In the genomic region with DNA sequence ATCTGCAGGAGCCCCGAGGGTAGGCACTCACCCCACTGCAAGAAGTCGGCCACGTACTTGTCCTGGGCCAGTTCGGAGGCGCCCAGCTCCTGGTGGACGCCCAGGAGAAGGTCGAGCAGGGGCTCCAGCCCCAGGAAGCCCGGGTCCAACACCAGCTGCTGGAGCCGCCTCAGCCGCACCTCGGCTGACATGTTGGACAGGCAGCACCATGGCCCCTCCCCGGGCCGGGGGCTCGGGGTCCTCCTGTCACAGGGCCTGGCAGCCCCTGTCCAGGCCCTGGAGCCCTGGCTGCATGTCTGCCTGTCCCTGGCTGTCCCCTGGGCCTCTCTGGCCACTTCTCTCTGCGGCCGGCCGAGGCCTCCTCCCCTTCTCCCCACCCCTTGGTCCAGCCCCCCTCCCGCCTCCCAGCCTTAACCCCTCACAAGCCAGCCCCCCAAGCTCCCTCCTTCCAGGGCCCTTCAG, we compare ENCODE assay signal across 9 cellular contexts. TPM values are rescaled to one million over a fixed set of nuclear protein-coding genes. Genes with fewer than 3 reads are reported as not detected.
DNase-seq lines count a peak whose midpoint lies in the region; ATAC-seq and TF ChIP-seq lines count a peak whose summit lies in the region.
"Had no signal": no experiment of that assay in that cellular context is flagged by ENCODE, and none has a peak within 500 bp of the region (broad histone marks: within the 10 kb centered on the region; RNA-seq: fewer than 3 reads in every experiment).

A gene with protein sequence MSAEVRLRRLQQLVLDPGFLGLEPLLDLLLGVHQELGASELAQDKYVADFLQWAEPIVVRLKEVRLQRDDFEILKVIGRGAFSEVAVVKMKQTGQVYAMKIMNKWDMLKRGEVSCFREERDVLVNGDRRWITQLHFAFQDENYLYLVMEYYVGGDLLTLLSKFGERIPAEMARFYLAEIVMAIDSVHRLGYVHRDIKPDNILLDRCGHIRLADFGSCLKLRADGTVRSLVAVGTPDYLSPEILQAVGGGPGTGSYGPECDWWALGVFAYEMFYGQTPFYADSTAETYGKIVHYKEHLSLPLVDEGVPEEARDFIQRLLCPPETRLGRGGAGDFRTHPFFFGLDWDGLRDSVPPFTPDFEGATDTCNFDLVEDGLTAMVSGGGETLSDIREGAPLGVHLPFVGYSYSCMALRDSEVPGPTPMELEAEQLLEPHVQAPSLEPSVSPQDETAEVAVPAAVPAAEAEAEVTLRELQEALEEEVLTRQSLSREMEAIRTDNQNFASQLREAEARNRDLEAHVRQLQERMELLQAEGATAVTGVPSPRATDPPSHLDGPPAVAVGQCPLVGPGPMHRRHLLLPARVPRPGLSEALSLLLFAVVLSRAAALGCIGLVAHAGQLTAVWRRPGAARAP (minus strand): TSS at position 329 of the 462 bp plus-strand sequence. CDS start 138 bp downstream, at position 191.

- peak within 1 kb of the TSS; percentile 3 for H2AFZ ChIP-seq in mesenchymal stem cell (ENCODE audit: low read depth, low read length)

- peak within 1 kb of the TSS; percentile 62 for H3K27ac ChIP-seq in caudate nucleus (ENCODE audit: low read depth, low read length)
- peak within 1 kb of the TSS; percentile 92 for H3K27ac ChIP-seq in mesenchymal stem cell (ENCODE audit: low read length, poor library complexity, severe bottlenecking)
- H3K27ac ChIP-seq in tibial artery = peak within 1 kb of the TSS; percentile 92 to 94

- H3K18ac ChIP-seq in mesenchymal stem cell (ENCODE audit: low read depth in 1 of 2, low read length in 2 of 2) = peak within 1 kb of the TSS; percentile 82 to 86

- H2AK5ac ChIP-seq in mesenchymal stem cell (ENCODE audit: low read length, severe bottlenecking) = peak within 1 kb of the TSS; percentile 61

- H3K36me3 ChIP-seq in mesenchymal stem cell (ENCODE audit: control insufficient read depth in 1 of 2, insufficient read depth in 2 of 2, low read depth in 1 of 2, low read length in 2 of 2) (peaks cover 47 to 64% of the 10 kb centered on the region in 2 experiments), tibial artery (peaks cover 24 to 50% (median 39%) of the 10 kb centered on the region in 3 donors)

- H3K27me3 ChIP-seq in mesenchymal stem cell (ENCODE audit: control insufficient read depth in 1 of 2, insufficient read depth in 1 of 2, low read length in 2 of 2) = no peaks in the 10 kb centered on the region
- no peaks in the 10 kb centered on the region for H3K27me3 ChIP-seq in tibial artery

- peaks cover 51% of the 10 kb centered on the region for H3K79me1 ChIP-seq in mesenchymal stem cell (replicated peaks; ENCODE audit: low read length, poor library complexity, severe bottlenecking)

- no peaks in the 10 kb centered on the region for H3K9me3 Mint-ChIP-seq in T-helper 2 cell treated with Interferon-gamma antibody and Interleukin-4, amounts not matched to agents 5 μg/mL and 100 μg/mL, for 36 hours
- H3K9me3 Mint-ChIP-seq: CD4-positive, CD25-positive, alpha-beta regulatory T cell had no signal

- H4K8ac ChIP-seq in mesenchymal stem cell (ENCODE audit: low read length) = peak within 1 kb of the TSS; percentile 75

- H3K27me3 Mint-ChIP-seq in T-helper 2 cell treated with Interferon-gamma antibody and Interleukin-4, amounts not matched to agents 5 μg/mL and 100 μg/mL, for 36 hours (ENCODE audit: low read depth) = peaks cover 6% of the 10 kb centered on the region
- H3K27me3 Mint-ChIP-seq: CD4-positive, CD25-positive, alpha-beta regulatory T cell had no signal

- H3K14ac ChIP-seq in mesenchymal stem cell (ENCODE audit: low read length in 2 of 2) = peak within 1 kb of the TSS in 1 of 2 experiments; percentile 89

- peak within 1 kb of the TSS; percentile 94 for H2BK120ac ChIP-seq in mesenchymal stem cell (ENCODE audit: low read depth, low read length)

- intact Hi-C loops in T-helper 2 cell treated with Interferon-gamma antibody and Interleukin-4, amounts not matched to agents 100 ng/mL and 5 ng/mL, for 36 hours (cut with micrococcal nuclease) = no loop called here
- intact Hi-C loops in tibial artery (cut with DNase I; ENCODE audit: low total_unique reads) = no loop called here

- peak within 1 kb of the TSS in 1 of 2 experiments; percentile 11 for H3K23ac ChIP-seq in mesenchymal stem cell (ENCODE audit: low read length in 2 of 2)

- peak within 1 kb of the TSS; percentile 22 to 75 for H2BK12ac ChIP-seq in mesenchymal stem cell (ENCODE audit: low read length in 2 of 2)

- H2BK5ac ChIP-seq in mesenchymal stem cell (ENCODE audit: low read depth, low read length, poor library complexity, severe bottlenecking) = peak within 1 kb of the TSS; percentile 75

- H3K4ac ChIP-seq in mesenchymal stem cell (ENCODE audit: low read depth in 1 of 2, low read length in 2 of 2) = peak within 1 kb of the TSS; percentile 52 to 79

- no peak for TF ChIP-seq CTCF in tibial artery (IDR thresholded peaks at IDR 0.05)

- H3K9ac ChIP-seq in mesenchymal stem cell (ENCODE audit: low read length) = peak within 1 kb of the TSS; percentile 87

- H3K36me3 Mint-ChIP-seq in T-helper 2 cell treated with Interferon-gamma antibody and Interleukin-4, amounts not matched to agents 5 μg/mL and 100 μg/mL, for 36 hours (ENCODE audit: low read depth) = no peaks in the 10 kb centered on the region

- no peak within 1 kb of the TSS for H3K27ac Mint-ChIP-seq in T-helper 2 cell treated with Interferon-gamma antibody and Interleukin-4, amounts not matched to agents 5 μg/mL and 100 μg/mL, for 36 hours

- H3K4me1 ChIP-seq in mesenchymal stem cell (ENCODE audit: control insufficient read depth, insufficient read depth, low read depth, low read length) (peaks cover 48% of the 10 kb centered on the region), tibial artery (peaks cover 8 to 85% (median 55%) of the 10 kb centered on the region in 4 donors)

- H3K4me1 Mint-ChIP-seq in T-helper 2 cell treated with Interferon-gamma antibody and Interleukin-4, amounts not matched to agents 5 μg/mL and 100 μg/mL, for 36 hours (ENCODE audit: low read depth) = peaks cover 17% of the 10 kb centered on the region

- peak within 1 kb of the TSS; percentile 71 for H3K4me2 ChIP-seq in mesenchymal stem cell (ENCODE audit: low read length, poor library complexity, severe bottlenecking)

- ATAC-seq in GM18517 (IDR thresholded peaks at IDR 0.05; ENCODE audit: unreplicated experiment) (no peak), HG03108 (IDR thresholded peaks at IDR 0.05; ENCODE audit: unreplicated experiment) (no peak)

- H3K4me3 ChIP-seq in mesenchymal stem cell (ENCODE audit: insufficient read depth in 1 of 2, low read depth in 1 of 2, low read length in 2 of 2) (peak within 1 kb of the TSS; percentile 59 to 88), tibial artery (peak within 1 kb of the TSS; percentile 76 to 86)

- H4K91ac ChIP-seq in mesenchymal stem cell (ENCODE audit: low read length) = peak within 1 kb of the TSS; percentile 83

- DNase-seq in T-helper 2 cell treated with Interferon-gamma antibody and Interleukin-4, amounts not matched to agents 5 μg/mL and 100 μg/mL, for 36 hours (ENCODE audit: low spot score) = no peak
- peak in 7 of 61 donors; percentile 6 to 36 (median 19) for DNase-seq in caudate nucleus (lab: John Stamatoyannopoulos, UW)
- DNase-seq in mesenchymal stem cell = peak; percentile 60
- peak; percentile 65 to 86 for DNase-seq in tibial artery
- DNase-seq in NCI-H2029 treated with DMSO at 0.1 percent for 48 hours (lab: John Stamatoyannopoulos, UW) = no peak
- DNase-seq: CD4-positive, CD25-positive, alpha-beta regulatory T cell had no signal

- 36% methylated on average over 14 of the region's 18 CpGs for WGBS in mesenchymal stem cell

- no peak within 1 kb of the TSS for H3K4me3 Mint-ChIP-seq in T-helper 2 cell treated with Interferon-gamma antibody and Interleukin-4, amounts not matched to agents 5 μg/mL and 100 μg/mL, for 36 hours

- H2BK15ac ChIP-seq in mesenchymal stem cell (ENCODE audit: low read depth, poor library complexity, severe bottlenecking) = peak within 1 kb of the TSS; percentile 65

- H3K9me3 ChIP-seq in mesenchymal stem cell (ENCODE audit: control insufficient read depth, low read length) (no peaks in the 10 kb centered on the region), tibial artery (no peaks in the 10 kb centered on the region)

RNA-seq across cellular contexts. Expression of the gene that starts here (rescaled TPM):
- 13.8 and 17.1 TPM in 2 replicates for total RNA-seq in T-helper 2 cell treated with Interferon-gamma antibody and Interleukin-4, amounts not matched to agents 100 ng/mL and 5 ng/mL, for 36 hours
- polyA plus RNA-seq in mesenchymal stem cell (2013, experiment 1 of 2) = 54.2 TPM
- 51.7 TPM for polyA plus RNA-seq in mesenchymal stem cell (2013, experiment 2 of 2)

Comparison
In these comparisons a context has a peak if more than half of its experiments do, and no peak if none do; other contexts are left out.
1. DNase-seq: peak in mesenchymal stem cell (single experiment) and tibial artery (2 of 2); none in T-helper 2 cell treated with Interferon-gamma antibody and Interleukin-4, amounts not matched to agents 5 μg/mL and 100 μg/mL, for 36 hours (single experiment) and NCI-H2029 treated with DMSO at 0.1 percent for 48 hours (single experiment).
2. Peak in every context shown above with its lines, with median percentiles within 50 percentile points of each other: H3K27ac ChIP-seq.